15 cellular contexts compared by ENCODE assay signal in the genomic region with DNA sequence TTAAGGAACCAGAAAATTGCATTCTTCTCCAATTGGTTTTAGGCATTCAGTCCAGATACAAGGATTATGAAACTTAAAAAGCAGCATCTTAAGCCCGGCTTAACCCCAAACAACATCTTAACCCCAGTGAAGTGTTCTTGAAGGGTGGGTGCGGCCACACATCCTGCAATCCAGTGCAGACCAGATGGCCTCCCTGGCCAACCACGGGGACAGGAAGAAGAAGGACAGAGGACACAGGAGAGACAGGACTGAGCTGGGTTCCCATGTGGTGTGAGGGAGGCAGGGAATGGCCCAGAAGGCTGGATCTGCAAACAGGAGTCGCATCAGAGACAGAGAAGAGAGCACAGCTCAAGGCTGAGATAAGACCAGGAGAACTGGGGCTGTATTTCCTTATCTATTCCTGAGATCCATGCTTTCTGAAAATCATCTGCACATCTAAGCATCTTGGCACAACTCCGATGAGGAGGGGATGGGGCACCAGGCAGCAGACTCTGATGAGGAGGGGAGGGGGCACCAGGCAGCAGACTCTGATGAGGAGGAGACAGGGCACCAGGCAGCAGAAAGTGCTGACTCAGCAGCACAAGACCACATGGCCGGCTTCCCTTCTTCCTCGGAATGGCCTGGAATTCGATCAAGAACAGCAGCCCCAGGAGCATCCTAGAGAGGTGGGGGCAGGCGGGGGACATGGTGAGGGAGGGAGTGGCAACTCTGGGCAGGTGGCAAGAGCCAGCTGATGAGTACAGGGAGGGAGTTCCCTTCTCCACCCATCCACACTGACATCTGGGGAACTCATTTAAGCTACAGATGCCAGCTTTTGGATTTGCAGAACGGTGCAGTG. TPM values are rescaled to one million over a fixed set of nuclear protein-coding genes. Genes with fewer than 3 reads are reported as not detected.
A peak's percentile ranks its signal among the peaks of the same experiment; 100 is the strongest.
DNase-seq lines count a peak whose midpoint lies in the region; ATAC-seq and TF ChIP-seq lines count a peak whose summit lies in the region.
"Had no signal": no experiment of that assay in that cellular context is flagged by ENCODE, and none has a peak within 500 bp of the region (broad histone marks: within the 10 kb centered on the region; RNA-seq: fewer than 3 reads in every experiment).

No MANE protein-coding gene starts in this region.

- ATAC-seq in HG03196 (IDR thresholded peaks at IDR 0.05; ENCODE audit: unreplicated experiment) = no peak

- no peaks in the 10 kb centered on the region for H3K27me3 ChIP-seq in suprapubic skin
- H3K27me3 ChIP-seq: SJCRH30 had no signal

- no peaks in the 10 kb centered on the region for H3K36me3 ChIP-seq in suprapubic skin
- H3K36me3 ChIP-seq: SJCRH30 had no signal

- H3K4me1 ChIP-seq in suprapubic skin = peaks cover 12% of the 10 kb centered on the region
- H3K4me1 ChIP-seq: SJCRH30 had no signal

- in situ Hi-C loops in GM13976 (cut with MboI; ENCODE audit: low sequenced_read_pairs, unreplicated experiment) = no loop called here

- 32% methylated on average over 10 of the region's 10 CpGs for WGBS in suprapubic skin

- no peak for TF ChIP-seq POLR2A in suprapubic skin (IDR thresholded peaks at IDR 0.05)

- H3K27ac ChIP-seq in suprapubic skin = peak overlapping the region; percentile 22
- H3K27ac ChIP-seq: KMS-11, SJCRH30 had no signal

- no peak for TF ChIP-seq CTCF in fibroblast of villous mesenchyme (IDR thresholded peaks at IDR 0.05; ENCODE audit: insufficient read depth, low read depth, low read length)
- no peak for TF ChIP-seq CTCF in suprapubic skin (IDR thresholded peaks at IDR 0.05)
- no peak for TF ChIP-seq CTCF in GM13976 (IDR thresholded peaks at IDR 0.05; ENCODE audit: borderline replicate concordance, control extremely low read depth, extremely low read depth, insufficient read depth, missing control alignments)

- no peak for TF ChIP-seq EP300 in suprapubic skin (IDR thresholded peaks at IDR 0.05)

- H3K4me3 ChIP-seq in fibroblast of villous mesenchyme (ENCODE audit: low read depth, low read length) (no peak overlapping the region), suprapubic skin (no peak overlapping the region)
- H3K4me3 ChIP-seq: SJCRH30 had no signal

- DNase-seq in NCI-H2227 (lab: John Stamatoyannopoulos, UW; ENCODE audit: unreplicated experiment) (peak; percentile 36), NCI-H2227 treated with DMSO at 0.1 percent for 48 hours (lab: John Stamatoyannopoulos, UW) (no peak), NCI-H510A treated with DMSO at 0.1 percent for 48 hours (lab: John Stamatoyannopoulos, UW) (peak; percentile 43), fibroblast of villous mesenchyme (ENCODE audit: low read depth) (peak; percentile 29), suprapubic skin (ENCODE audit: low spot score in 2 of 2) (no peak), NCI-H2196 treated with DMSO at 0.1 percent for 48 hours (lab: John Stamatoyannopoulos, UW; ENCODE audit: unreplicated experiment) (no peak), GM13976 (ENCODE audit: low spot score) (no peak)
- DNase-seq: activated CD4-positive, CD25-positive, alpha-beta regulatory T cell; HCEC 1CT; NCI-H446 treated with DMSO at 0.1 percent for 48 hours; retina; SJCRH30 had no signal

- H3K9me3 ChIP-seq in suprapubic skin = no peaks in the 10 kb centered on the region
- H3K9me3 ChIP-seq: SJCRH30 had no signal

RNA-seq across cellular contexts. Expression of a gene that starts 26.6 kb away (rescaled TPM):
- total RNA-seq in fibroblast of villous mesenchyme = 0.43 and 0.97 TPM in 2 replicates
- total RNA-seq in suprapubic skin = 10 to 100 TPM; 32.0 to 54.0 (median 35.2) TPM
- total RNA-seq: epithelial cell of proximal tubule had no signal

Comparison
In these comparisons a context has a peak if more than half of its experiments do, and no peak if none do; other contexts are left out.
1. DNase-seq: peak in NCI-H2227 (single experiment), NCI-H510A treated with DMSO at 0.1 percent for 48 hours (single experiment) and fibroblast of villous mesenchyme (single experiment); none in NCI-H2227 treated with DMSO at 0.1 percent for 48 hours (single experiment), suprapubic skin (0 of 2), NCI-H2196 treated with DMSO at 0.1 percent for 48 hours (single experiment) and GM13976 (single experiment).
2. RNA of a gene that starts 26.6 kb away (total RNA-seq): 32.0 to 54.0 TPM in suprapubic skin; 0.43 to 0.97 TPM in fibroblast of villous mesenchyme; every median in the first group is over 10 times any median in the second.